In the genomic region with DNA sequence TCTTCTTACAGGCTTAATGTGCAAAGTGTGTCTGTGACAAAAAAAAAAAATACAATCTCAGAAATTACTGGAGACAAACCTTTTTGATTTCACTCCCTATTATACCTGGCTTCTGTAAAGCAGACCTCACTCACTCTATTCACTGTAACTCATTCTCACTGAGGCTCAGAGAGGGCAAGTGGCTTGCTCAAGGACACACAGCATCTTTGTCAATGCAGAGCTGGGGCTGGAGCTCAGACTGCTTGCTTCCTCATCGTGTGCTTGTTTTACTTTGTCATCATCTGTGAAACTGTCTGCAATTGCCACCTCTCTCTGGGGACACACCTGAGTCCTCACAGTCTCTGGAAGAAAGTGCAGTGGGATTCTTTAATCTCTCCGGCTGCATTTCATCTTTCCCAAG, we compare ENCODE assay signal across 16 cellular contexts.
DNase-seq lines count a peak whose midpoint lies in the region; ATAC-seq, FAIRE-seq and TF ChIP-seq lines count a peak whose summit lies in the region.
"Had no signal": no experiment of that assay in that cellular context is flagged by ENCODE, and none has a peak within 500 bp of the region (broad histone marks: within the 10 kb centered on the region; RNA-seq: fewer than 3 reads in every experiment).

No MANE protein-coding gene starts in this region.

- no peaks in the 10 kb centered on the region for H3K4me1 ChIP-seq in A549
- H3K4me1 ChIP-seq in BLaER1 = peaks cover 22% of the 10 kb centered on the region
- no peaks in the 10 kb centered on the region for H3K4me1 ChIP-seq in HEK293 (ENCODE audit: control insufficient read depth, insufficient read depth, low read length)
- peaks cover 5% of the 10 kb centered on the region for H3K4me1 ChIP-seq in astrocyte (ENCODE audit: insufficient read depth, low read length)

- H4K20me1 ChIP-seq in BLaER1 (no peaks in the 10 kb centered on the region), astrocyte (ENCODE audit: insufficient read depth, low read length) (no peaks in the 10 kb centered on the region)

- H3K36me3 ChIP-seq in BLaER1 (no peaks in the 10 kb centered on the region), HEK293 (ENCODE audit: control insufficient read depth in 2 of 2, insufficient read depth in 1 of 2, low read length in 2 of 2) (no peaks in the 10 kb centered on the region), astrocyte (ENCODE audit: insufficient read depth, low read length) (no peaks in the 10 kb centered on the region), MG63 (no peaks in the 10 kb centered on the region)

- no peak for ATAC-seq in A549
- ATAC-seq: CD8-positive, alpha-beta T cell had no signal

- H3K4me3 ChIP-seq in A549 (no peak overlapping the region), BLaER1 (no peak overlapping the region), HEK293 (ENCODE audit: low read depth, low read length) (no peak overlapping the region), astrocyte (ENCODE audit: insufficient read depth, low read depth, low read length) (no peak overlapping the region), MG63 (no peak overlapping the region)

- no peak overlapping the region for H2AFZ ChIP-seq in astrocyte (ENCODE audit: low read depth, low read length)

- H3K4me2 ChIP-seq in A549 = no peak overlapping the region
- H3K4me2 ChIP-seq in BLaER1 = 0 out of 2 replicates have a peak overlapping the region, but pooled peaks have one; percentile 26
- no peak overlapping the region for H3K4me2 ChIP-seq in astrocyte (ENCODE audit: low read length)

- no peak for TF ChIP-seq POLR2A in A549 (IDR thresholded peaks at IDR 0.05; ENCODE audit: low read length)

- no peaks in the 10 kb centered on the region for H3K9me3 ChIP-seq in A549
- no peaks in the 10 kb centered on the region; the same call in 1 of the 2 replicates for H3K9me3 ChIP-seq in BLaER1
- H3K9me3 ChIP-seq in HEK293 (ENCODE audit: control insufficient read depth, insufficient read depth, low read depth, low read length) = no peaks in the 10 kb centered on the region
- H3K9me3 ChIP-seq in astrocyte (ENCODE audit: insufficient read depth, low read depth, low read length) = no peaks in the 10 kb centered on the region
- no peaks in the 10 kb centered on the region for H3K9me3 ChIP-seq in MG63

- POLR2A ChIA-PET in A549 (lab: Yijun Ruan, JAX) (no interaction called here), HEK293 (lab: Yijun Ruan, JAX) (no interaction called here)

- TF ChIP-seq CTCF in A549 (IDR thresholded peaks at IDR 0.05) (no peak), HEK293 (tag by site-specific recombination; IDR thresholded peaks at IDR 0.05) (no peak), astrocyte (IDR thresholded peaks at IDR 0.05; ENCODE audit: insufficient read depth, low read depth, low read length) (no peak)

- peak overlapping the region; percentile 95 for H3K27ac Mint-ChIP-seq in astrocyte (ENCODE audit: unreplicated experiment)
- H3K27ac Mint-ChIP-seq: CD8-positive, alpha-beta T cell; HFFc6; IgD-negative memory B cell had no signal

- no peak for DNase-seq in A549 (ENCODE audit: low read depth in 1 of 2, low spot score in 1 of 2)
- no peak for DNase-seq in astrocyte (ENCODE audit: low read depth)
- DNase-seq in activated naive CD4-positive, alpha-beta T cell (lab: John Stamatoyannopoulos, UW) = no peak
- DNase-seq in islet precursor cell = no peak
- no peak for DNase-seq in MG63
- no peak for DNase-seq in retina
- DNase-seq: AML-193; CD8-positive, alpha-beta T cell; GF-D8; HCEC 1CT; KG1 had no signal

- no peak overlapping the region for H3K4me3 Mint-ChIP-seq in astrocyte (ENCODE audit: unreplicated experiment)
- H3K4me3 Mint-ChIP-seq: CD8-positive, alpha-beta T cell; HFFc6; IgD-negative memory B cell had no signal

- no peak for TF ChIP-seq EP300 in A549 (IDR thresholded peaks at IDR 0.05)

- H3K27me3 ChIP-seq in BLaER1 (no peaks in the 10 kb centered on the region), astrocyte (ENCODE audit: insufficient read depth, low read length) (no peaks in the 10 kb centered on the region), MG63 (no peaks in the 10 kb centered on the region)

- FAIRE-seq in A549 (lab: Jason Lieb, UNC) (no peak), astrocyte (lab: Jason Lieb, UNC) (no peak)
- FAIRE-seq: HTR-8/SVneo had no signal

- H3K4me1 Mint-ChIP-seq in astrocyte (ENCODE audit: low read depth, unreplicated experiment) = peaks cover 16% of the 10 kb centered on the region

- H3K9me3 Mint-ChIP-seq in astrocyte (ENCODE audit: unreplicated experiment) = no peaks in the 10 kb centered on the region
- H3K9me3 Mint-ChIP-seq: CD8-positive, alpha-beta T cell; HFFc6 had no signal

- no peaks in the 10 kb centered on the region for H3K36me3 Mint-ChIP-seq in astrocyte (ENCODE audit: low read depth, unreplicated experiment)
- H3K36me3 Mint-ChIP-seq: CD8-positive, alpha-beta T cell had no signal

- H3K9ac ChIP-seq in BLaER1 (no peak overlapping the region), astrocyte (ENCODE audit: low read length) (no peak overlapping the region)

- CTCF ChIA-PET in A549 (lab: Yijun Ruan, JAX) = interaction anchor here (0.7 to 1.3 kb wide), 4 partner anchors 8 to 433 kb away, joined by 3 to 5 read pairs (median 4); no protein-coding TSS in a partner anchor
- CTCF ChIA-PET in HEK293 (lab: Yijun Ruan, JAX) = interaction anchor here (0.6 to 1.4 kb wide), 6 partner anchors 12 to 251 kb away, joined by 3 to 6 read pairs (median 3); no protein-coding TSS in a partner anchor

- WGBS in A549 (ENCODE audit: missing lambda C conversion rate) = 51% methylated on average over 2 of the region's 2 CpGs

- no peaks in the 10 kb centered on the region for H3K79me2 ChIP-seq in astrocyte (ENCODE audit: insufficient read depth, low read length)

- TF ChIP-seq RAD21 in A549 (conservative IDR thresholded peaks at IDR 0.05 in 1 of 2, IDR thresholded peaks at IDR 0.05 in 1 of 2) = no peak

- H3K27me3 Mint-ChIP-seq in astrocyte (ENCODE audit: low read depth, unreplicated experiment) = no peaks in the 10 kb centered on the region

- H3K27ac ChIP-seq in A549 (no peak overlapping the region), BLaER1 (no peak overlapping the region), HEK293 (ENCODE audit: extremely low read depth, low read depth, low read length) (no peak overlapping the region), astrocyte (ENCODE audit: low read depth, low read length) (no peak overlapping the region)

TF ChIP-seq in A549, 52 proteins besides CTCF, POLR2A, EP300 and RAD21:
- TF ChIP-seq ZFP36 (IDR thresholded peaks at IDR 0.05; ENCODE audit: borderline replicate concordance, partially characterized antibody) (peak; percentile 80), HEYL (CRISPR knock-in tag; IDR thresholded peaks at IDR 0.05) (no peak), MAZ (IDR thresholded peaks at IDR 0.05; ENCODE audit: borderline replicate concordance, low read depth, low read length) (no peak)

TF ChIP-seq in HEK293, 187 proteins besides CTCF, POLR2A, EP300 and RAD21:
- TF ChIP-seq ZNF768 (tag by site-specific recombination; IDR thresholded peaks at IDR 0.05) (peak; percentile 89), ZNF830 (tag by site-specific recombination; IDR thresholded peaks at IDR 0.05; ENCODE audit: low read depth) (no peak)
